ENCODE assay signal across 30 cellular contexts in genomic region chr7:123067814-123068213, GRCh38.
"Had no signal": no experiment of that assay in that cellular context is flagged by ENCODE, and none has a peak within 500 bp of the region (broad histone marks: within the 10 kb centered on the region; RNA-seq: fewer than 3 reads in every experiment).

No MANE protein-coding gene starts in this region.

- H3K79me2 ChIP-seq: parathyroid adenoma had no signal

- DNase-seq: naive B cell; naive thymus-derived CD8-positive, alpha-beta T cell; nephron progenitor cell; occipital lobe; ovary; psoas muscle; right cardiac atrium; spleen; stimulated activated CD4-positive, alpha-beta T cell treated with anti-CD3 and anti-CD28 coated beads, Interleukin-12 subunit alpha, Interleukin-12 subunit beta, amount 100 ng/mL, for 4 hours; stimulated activated CD4-positive, alpha-beta T cell treated with anti-CD3 and anti-CD28 coated beads, Interleukin-1b, Interleukin-23, amount 100 ng/mL, for 48 hours; stimulated activated CD4-positive, alpha-beta T cell treated with anti-CD3 and anti-CD28 coated beads, Interleukin-4, amount 100 ng/mL, for 1 hour; stimulated activated CD4-positive, alpha-beta T cell treated with anti-CD3 and anti-CD28 coated beads, Interleukin-4, amount 100 ng/mL, for 4 hours; stimulated activated CD8-positive, alpha-beta memory T cell treated with anti-CD3 and anti-CD28 coated beads, Interleukin-4, amount 100 ng/mL, for 48 hours; stimulated activated naive B cell treated with anti-CD40 and anti-IgM and Interleukin-4, amounts not matched to agents 10 μg/mL and 1 μg/mL and 100 μg/mL, for 72 hours; stimulated activated naive CD4-positive, alpha-beta T cell treated with Interleukin-2 at 50 U/mL for 16 hours; stomach; thyroid gland; upper lobe of right lung; uterus had no signal

- H3K9ac ChIP-seq: parathyroid adenoma had no signal

- H3K4me1 Mint-ChIP-seq: naive B cell; naive thymus-derived CD8-positive, alpha-beta T cell; neural crest cell; stimulated activated naive B cell treated with anti-CD40 and anti-IgM and Interleukin-4, amounts not matched to agents 10 μg/mL and 1 μg/mL and 100 μg/mL, for 72 hours had no signal

- ATAC-seq: naive thymus-derived CD8-positive, alpha-beta T cell; psoas muscle; right cardiac atrium; stimulated activated naive B cell treated with anti-CD40 and anti-IgM and Interleukin-4, amounts not matched to agents 10 μg/mL and 1 μg/mL and 100 μg/mL, for 72 hours; upper lobe of right lung had no signal

- H3K27ac Mint-ChIP-seq: naive thymus-derived CD8-positive, alpha-beta T cell; natural killer cell treated with Interleukin-12 subunit alpha and Interleukin-12 subunit beta and Interleukin-15 and Interleukin-18, amount 100 ng/mL, for 72 hours; progenitor cell of endocrine pancreas; stimulated activated naive B cell treated with anti-CD40 and anti-IgM and Interleukin-4, amounts not matched to agents 10 μg/mL and 1 μg/mL and 100 μg/mL, for 72 hours; stimulated activated naive CD8-positive, alpha-beta T cell treated with anti-CD3 and anti-CD28 coated beads, Interleukin-15, Interleukin-2, amounts not matched to agents 100 ng/mL and 50 ng/mL, for 24 hours; type B pancreatic cell had no signal

- H2AFZ ChIP-seq: parathyroid adenoma had no signal

- H3K27me3 ChIP-seq: ovary, right lobe of liver, spleen, stomach, thyroid gland, tibial nerve, upper lobe of right lung, uterus had no signal

- H3K4me1 ChIP-seq: parathyroid adenoma, psoas muscle, right lobe of liver, spleen, stomach, thyroid gland, tibial nerve, upper lobe of right lung, uterus had no signal

- H3K4me3 ChIP-seq: ovary, psoas muscle, right lobe of liver, skin epidermis, smooth muscle cell, spleen, stomach, thoracic aorta, thyroid gland, tibial nerve, upper lobe of right lung, uterus had no signal

- H3K27me3 Mint-ChIP-seq: naive B cell; naive thymus-derived CD8-positive, alpha-beta T cell; natural killer cell treated with Interleukin-12 subunit alpha and Interleukin-12 subunit beta and Interleukin-15 and Interleukin-18, amount 100 ng/mL, for 72 hours; progenitor cell of endocrine pancreas; stimulated activated naive B cell treated with anti-CD40 and anti-IgM and Interleukin-4, amounts not matched to agents 10 μg/mL and 1 μg/mL and 100 μg/mL, for 72 hours; stimulated activated naive CD8-positive, alpha-beta T cell treated with anti-CD3 and anti-CD28 coated beads, Interleukin-15, Interleukin-2, amounts not matched to agents 100 ng/mL and 50 ng/mL, for 24 hours; type B pancreatic cell had no signal

- H3K36me3 Mint-ChIP-seq: naive B cell; naive thymus-derived CD8-positive, alpha-beta T cell; natural killer cell treated with Interleukin-12 subunit alpha and Interleukin-12 subunit beta and Interleukin-15 and Interleukin-18, amount 100 ng/mL, for 72 hours; stimulated activated naive B cell treated with anti-CD40 and anti-IgM and Interleukin-4, amounts not matched to agents 10 μg/mL and 1 μg/mL and 100 μg/mL, for 72 hours; type B pancreatic cell had no signal

- H3K9me3 Mint-ChIP-seq: neural crest cell; stimulated activated naive B cell treated with anti-CD40 and anti-IgM and Interleukin-4, amounts not matched to agents 10 μg/mL and 1 μg/mL and 100 μg/mL, for 72 hours; type B pancreatic cell had no signal

- H3K4me2 ChIP-seq: smooth muscle cell had no signal

- H3K4me3 Mint-ChIP-seq: naive B cell; naive thymus-derived CD8-positive, alpha-beta T cell; natural killer cell treated with Interleukin-12 subunit alpha and Interleukin-12 subunit beta and Interleukin-15 and Interleukin-18, amount 100 ng/mL, for 72 hours; nephron progenitor cell; neural crest cell; stimulated activated naive B cell treated with anti-CD40 and anti-IgM and Interleukin-4, amounts not matched to agents 10 μg/mL and 1 μg/mL and 100 μg/mL, for 72 hours; stimulated activated naive CD8-positive, alpha-beta T cell treated with anti-CD3 and anti-CD28 coated beads, Interleukin-15, Interleukin-2, amounts not matched to agents 100 ng/mL and 50 ng/mL, for 24 hours; type B pancreatic cell had no signal

- H3K36me3 ChIP-seq: ovary, right lobe of liver, spleen, stomach, thoracic aorta, thyroid gland, tibial nerve, upper lobe of right lung, uterus had no signal

- H3K9me3 ChIP-seq: ovary, psoas muscle, right lobe of liver, thoracic aorta, thyroid gland, upper lobe of right lung, uterus had no signal

- H3K27ac ChIP-seq: ovary, parathyroid adenoma, psoas muscle, right lobe of liver, skin epidermis, spleen, stomach, thoracic aorta, thyroid gland, tibial nerve, upper lobe of right lung, uterus had no signal
